Comparison of ENCODE assay signal across 15 cellular contexts in the genomic region with DNA sequence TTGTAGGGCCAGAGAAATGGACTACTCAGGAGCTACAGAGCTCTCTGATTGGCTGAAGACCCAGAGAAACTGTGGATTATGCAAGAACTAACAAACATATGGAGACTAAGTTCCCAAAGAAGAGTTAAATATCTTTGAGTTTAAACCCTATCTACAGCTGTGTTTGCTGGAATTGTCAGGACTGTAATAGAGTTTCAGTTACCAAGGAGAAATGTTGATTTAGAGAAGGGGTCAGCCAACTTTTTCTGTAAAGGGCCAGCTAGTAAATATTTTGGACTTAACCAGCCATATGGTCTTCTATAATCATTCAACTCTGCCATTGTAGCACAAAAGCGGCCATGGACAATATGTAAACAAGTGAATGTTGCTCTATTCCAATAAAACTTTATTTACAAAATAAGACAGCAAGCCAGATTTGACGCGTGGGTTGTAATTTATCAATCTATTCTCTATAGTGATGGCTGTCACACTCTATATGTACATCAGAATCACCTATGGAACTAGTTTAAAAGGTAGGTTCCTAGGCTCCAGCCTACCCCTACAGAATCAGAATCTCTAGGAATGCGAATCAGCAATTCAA. TPM values are rescaled to one million over a fixed set of nuclear protein-coding genes. Genes with fewer than 3 reads are reported as not detected.
DNase-seq lines count a peak whose midpoint lies in the region; ATAC-seq and TF ChIP-seq lines count a peak whose summit lies in the region.
"Had no signal": no experiment of that assay in that cellular context is flagged by ENCODE, and none has a peak within 500 bp of the region (broad histone marks: within the 10 kb centered on the region; RNA-seq: fewer than 3 reads in every experiment).

No MANE protein-coding gene starts in this region.

- no peak overlapping the region for H3K4me3 Mint-ChIP-seq in T-helper 1 cell treated with Interleukin-12 subunit alpha and Interleukin-12 subunit beta and Interleukin-4 antibody, amounts not matched to agents 30 μg/mL and 1 μg/mL, for 36 hours
- peak overlapping the region; percentile 31 for H3K4me3 Mint-ChIP-seq in natural killer cell treated with Interleukin-12 subunit alpha and Interleukin-12 subunit beta and Interleukin-15 and Interleukin-18, amount 100 ng/mL, for 72 hours
- H3K4me3 Mint-ChIP-seq: CD4-positive, alpha-beta T cell had no signal

- no peak for TF ChIP-seq POLR2A in NB4 (IDR thresholded peaks at IDR 0.05; ENCODE audit: extremely low read depth, insufficient read length)

- no peak for ATAC-seq in natural killer cell treated with Interleukin-12 subunit alpha and Interleukin-12 subunit beta and Interleukin-15 and Interleukin-18, amount 100 ng/mL, for 72 hours
- no peak for ATAC-seq in HG03457 (IDR thresholded peaks at IDR 0.05; ENCODE audit: unreplicated experiment)
- no peak for ATAC-seq in GM19328 (IDR thresholded peaks at IDR 0.05; ENCODE audit: unreplicated experiment)

- no peak for TF ChIP-seq CTCF in NB4 (IDR thresholded peaks at IDR 0.05; ENCODE audit: low read depth, low read length)

- H3K4me3 ChIP-seq in NB4 (ENCODE audit: low read depth, low read length): no peak overlapping the region
- H3K4me3 ChIP-seq: PC-9, skin epidermis had no signal

- peaks cover 43% of the 10 kb centered on the region for H3K4me1 Mint-ChIP-seq in T-helper 1 cell treated with Interleukin-12 subunit alpha and Interleukin-12 subunit beta and Interleukin-4 antibody, amounts not matched to agents 30 μg/mL and 1 μg/mL, for 36 hours (ENCODE audit: low read depth)
- peaks cover 46 to 60% of the 10 kb centered on the region in 2 donors for H3K4me1 Mint-ChIP-seq in natural killer cell treated with Interleukin-12 subunit alpha and Interleukin-12 subunit beta and Interleukin-15 and Interleukin-18, amount 100 ng/mL, for 72 hours (ENCODE audit: low read depth in 2 of 2)

- DNase-seq in T-helper 1 cell (no peak), NB4 (ENCODE audit: low read depth) (peak; percentile 31)
- DNase-seq in natural killer cell treated with Interleukin-12 subunit alpha and Interleukin-12 subunit beta and Interleukin-15 and Interleukin-18, amount 100 ng/mL, for 72 hours (ENCODE audit: low spot score): no peak
- DNase-seq: 8988T; CD4-positive, alpha-beta T cell; KBM-7; NCI-H146; occipital lobe; PC-9 had no signal

- peaks cover 1% of the 10 kb centered on the region for H3K36me3 Mint-ChIP-seq in T-helper 1 cell treated with Interleukin-12 subunit alpha and Interleukin-12 subunit beta and Interleukin-4 antibody, amounts not matched to agents 30 μg/mL and 1 μg/mL, for 36 hours (ENCODE audit: low read depth)
- no peaks in the 10 kb centered on the region for H3K36me3 Mint-ChIP-seq in natural killer cell treated with Interleukin-12 subunit alpha and Interleukin-12 subunit beta and Interleukin-15 and Interleukin-18, amount 100 ng/mL, for 72 hours

- no peaks in the 10 kb centered on the region for H3K27me3 Mint-ChIP-seq in T-helper 1 cell treated with Interleukin-12 subunit alpha and Interleukin-12 subunit beta and Interleukin-4 antibody, amounts not matched to agents 30 μg/mL and 1 μg/mL, for 36 hours (ENCODE audit: low read depth)
- H3K27me3 Mint-ChIP-seq in natural killer cell treated with Interleukin-12 subunit alpha and Interleukin-12 subunit beta and Interleukin-15 and Interleukin-18, amount 100 ng/mL, for 72 hours: no peaks in the 10 kb centered on the region
- H3K27me3 Mint-ChIP-seq: CD4-positive, alpha-beta T cell had no signal

- no peaks in the 10 kb centered on the region for H3K9me3 Mint-ChIP-seq in T-helper 1 cell treated with Interleukin-12 subunit alpha and Interleukin-12 subunit beta and Interleukin-4 antibody, amounts not matched to agents 30 μg/mL and 1 μg/mL, for 36 hours
- H3K9me3 Mint-ChIP-seq in natural killer cell treated with Interleukin-12 subunit alpha and Interleukin-12 subunit beta and Interleukin-15 and Interleukin-18, amount 100 ng/mL, for 72 hours: no peaks in the 10 kb centered on the region
- H3K9me3 Mint-ChIP-seq: CD4-positive, alpha-beta T cell had no signal

- peak overlapping the region; percentile 46 for H3K27ac Mint-ChIP-seq in T-helper 1 cell treated with Interleukin-12 subunit alpha and Interleukin-12 subunit beta and Interleukin-4 antibody, amounts not matched to agents 30 μg/mL and 1 μg/mL, for 36 hours
- peak overlapping the region; percentile 87 to 98 for H3K27ac Mint-ChIP-seq in natural killer cell treated with Interleukin-12 subunit alpha and Interleukin-12 subunit beta and Interleukin-15 and Interleukin-18, amount 100 ng/mL, for 72 hours
- H3K27ac Mint-ChIP-seq: CD4-positive, alpha-beta T cell had no signal

RNA-seq across cellular contexts. Expression of a gene that starts 7.8 kb away (rescaled TPM):
- 1 to 10 TPM; 1.3 to 3.0 TPM for total RNA-seq in natural killer cell treated with Interleukin-12 subunit alpha and Interleukin-12 subunit beta and Interleukin-15 and Interleukin-18, amount 100 ng/mL, for 72 hours

RNA-seq across cellular contexts. Expression of a gene that starts 8.0 kb away (rescaled TPM):
- total RNA-seq in natural killer cell treated with Interleukin-12 subunit alpha and Interleukin-12 subunit beta and Interleukin-15 and Interleukin-18, amount 100 ng/mL, for 72 hours: 10 to 100 TPM; 24.6 to 26.0 TPM
- total RNA-seq: G401, NCI-H460 had no signal

RNA-seq across cellular contexts. Expression of a gene that starts 25.1 kb away (rescaled TPM):
- 10 to 100 TPM; 40.4 to 76.0 TPM for total RNA-seq in natural killer cell treated with Interleukin-12 subunit alpha and Interleukin-12 subunit beta and Interleukin-15 and Interleukin-18, amount 100 ng/mL, for 72 hours

RNA-seq across cellular contexts. Expression of a gene that starts 25.6 kb away (rescaled TPM):
- 10 to 100 TPM; 12.6 to 22.0 TPM for total RNA-seq in natural killer cell treated with Interleukin-12 subunit alpha and Interleukin-12 subunit beta and Interleukin-15 and Interleukin-18, amount 100 ng/mL, for 72 hours

RNA-seq across cellular contexts. Expression of a gene that starts 49.6 kb away (rescaled TPM):
- total RNA-seq in natural killer cell treated with Interleukin-12 subunit alpha and Interleukin-12 subunit beta and Interleukin-15 and Interleukin-18, amount 100 ng/mL, for 72 hours: 100 to 1,000 TPM in 1 of 2 donors, 10 to 100 TPM in 1; 80.6 to 110 TPM
